In the genomic region with DNA sequence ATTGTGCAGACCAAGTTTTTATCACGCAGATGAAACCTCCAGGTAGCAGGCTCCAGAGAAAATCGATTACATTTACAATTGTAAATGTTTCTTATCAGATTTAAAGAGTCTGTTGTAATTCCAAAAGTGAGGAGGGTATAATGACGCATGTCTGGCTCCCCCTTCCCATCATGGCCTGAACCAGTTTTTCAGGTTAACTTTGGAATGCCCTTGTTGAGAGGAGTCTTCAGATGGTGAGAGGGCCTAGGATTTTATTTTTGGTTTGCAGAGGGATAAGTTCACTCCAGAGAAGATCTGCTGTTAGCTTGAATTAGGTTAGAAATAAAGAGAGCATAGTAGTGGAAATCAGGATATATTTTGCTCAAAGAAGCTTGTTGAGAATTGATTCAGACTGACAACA, we compare ENCODE assay signal across 24 cellular contexts.
DNase-seq lines count a peak whose midpoint lies in the region; ATAC-seq, FAIRE-seq and TF ChIP-seq lines count a peak whose summit lies in the region.
"Had no signal": no experiment of that assay in that cellular context is flagged by ENCODE, and none has a peak within 500 bp of the region (broad histone marks: within the 10 kb centered on the region; RNA-seq: fewer than 3 reads in every experiment).

No MANE protein-coding gene starts in this region.

- H3K79me2 ChIP-seq in GM23338 (replicated peaks; ENCODE audit: insufficient read depth) (no peaks in the 10 kb centered on the region), SU-DHL-6 (ENCODE audit: insufficient read depth, low read length) (no peaks in the 10 kb centered on the region), trophoblast cell (ENCODE audit: control insufficient read depth, insufficient read depth, low read length, poor library complexity) (no peaks in the 10 kb centered on the region)

- peaks cover 14% of the 10 kb centered on the region; the same call in 1 of the 2 replicates for H3K9me3 ChIP-seq in SU-DHL-6 (ENCODE audit: insufficient read depth, low read length)
- no peaks in the 10 kb centered on the region for H3K9me3 ChIP-seq in trophoblast cell (ENCODE audit: insufficient read depth, low read depth, low read length)
- H3K9me3 ChIP-seq in transverse colon = no peaks in the 10 kb centered on the region
- H3K9me3 ChIP-seq: A549, BE2C, HAP-1 had no signal

- no peak for TF ChIP-seq CTCF in GM23338 (conservative IDR thresholded peaks at IDR 0.05; ENCODE audit: low read depth in 2 of 2)
- TF ChIP-seq CTCF in SU-DHL-6 (IDR thresholded peaks at IDR 0.05; ENCODE audit: insufficient read depth, low read length, poor library complexity, severe bottlenecking) = no peak
- no peak for TF ChIP-seq CTCF in transverse colon (IDR thresholded peaks at IDR 0.05)

- intact Hi-C loops in transverse colon (cut with DNase I; ENCODE audit: low total_unique reads) = no loop called here

- H3K18ac ChIP-seq in trophoblast cell (ENCODE audit: low read length) = no peak overlapping the region

- H2AFZ ChIP-seq in GM23338 = no peak overlapping the region
- H2AFZ ChIP-seq in SU-DHL-6 (ENCODE audit: low read depth, low read length, severe bottlenecking) = peak overlapping the region; percentile 6
- H2AFZ ChIP-seq in trophoblast cell (ENCODE audit: insufficient read depth, low read length, poor library complexity) = no peak overlapping the region

- no peaks in the 10 kb centered on the region for H3F3A ChIP-seq in GM23338 (replicated peaks; ENCODE audit: low read depth)
- H3F3A ChIP-seq in SU-DHL-6 (ENCODE audit: insufficient read depth) = no peaks in the 10 kb centered on the region

- H3K9ac ChIP-seq in SU-DHL-6 (ENCODE audit: low read length) = no peak overlapping the region
- H3K9ac ChIP-seq in trophoblast cell (ENCODE audit: low read length) = no peak overlapping the region
- H3K9ac ChIP-seq: BLaER1 treated with 17β-estradiol and CSF1 and Interleukin-3, amounts not matched to agents 10 nM and 100 nM had no signal

- no peaks in the 10 kb centered on the region for H3K36me3 Mint-ChIP-seq in GM23338 (ENCODE audit: low read depth)
- H3K36me3 Mint-ChIP-seq: CD14-positive monocyte had no signal

- no peaks in the 10 kb centered on the region; the same call in 1 of the 3 replicates for H3K4me1 Mint-ChIP-seq in GM23338
- H3K4me1 Mint-ChIP-seq: CD14-positive monocyte had no signal

- H4K20me1 ChIP-seq in GM23338 (replicated peaks; ENCODE audit: insufficient read depth) = no peaks in the 10 kb centered on the region
- no peaks in the 10 kb centered on the region for H4K20me1 ChIP-seq in SU-DHL-6 (ENCODE audit: low read depth, low read length)
- H4K20me1 ChIP-seq: BLaER1 treated with 17β-estradiol and CSF1 and Interleukin-3, amounts not matched to agents 10 nM and 100 nM had no signal

- no peak overlapping the region for H2BK5ac ChIP-seq in trophoblast cell (ENCODE audit: low read depth, low read length, poor library complexity)

- H3K4me2 ChIP-seq in GM23338 (no peak overlapping the region), SU-DHL-6 (ENCODE audit: low read depth, low read length, poor library complexity, severe bottlenecking) (no peak overlapping the region), trophoblast cell (ENCODE audit: low read length) (peak overlapping the region; percentile 36)
- H3K4me2 ChIP-seq: A549; BLaER1 treated with 17β-estradiol and CSF1 and Interleukin-3, amounts not matched to agents 10 nM and 100 nM had no signal

- FAIRE-seq in GM12892 (lab: Jason Lieb, UNC) = no peak
- FAIRE-seq: A549, G401.6, GM12878, GM18507, H54 had no signal

- H3K9me2 ChIP-seq in GM23338 (ENCODE audit: insufficient read depth) = no peaks in the 10 kb centered on the region; the same call in 1 of the 2 replicates
- H3K9me2 ChIP-seq in SU-DHL-6 (replicated peaks; ENCODE audit: insufficient read depth, low read length) = no peaks in the 10 kb centered on the region

- H3K27ac Mint-ChIP-seq in GM23338 = no peak overlapping the region
- H3K27ac Mint-ChIP-seq: CD14-positive monocyte; CD4-positive, alpha-beta T cell had no signal

- no peak overlapping the region for H2BK120ac ChIP-seq in trophoblast cell (ENCODE audit: insufficient read depth, low read length, poor library complexity)

- no peaks in the 10 kb centered on the region for H3K4me1 ChIP-seq in GM23338 (ENCODE audit: insufficient read depth)
- peaks cover 0 to 3% of the 10 kb centered on the region in 2 experiments for H3K4me1 ChIP-seq in trophoblast cell (ENCODE audit: control insufficient read depth in 1 of 2, insufficient read depth in 2 of 2, low read length in 2 of 2)
- no peaks in the 10 kb centered on the region for H3K4me1 ChIP-seq in transverse colon
- H3K4me1 ChIP-seq: A549; BE2C; BLaER1 treated with 17β-estradiol and CSF1 and Interleukin-3, amounts not matched to agents 10 nM and 100 nM; HAP-1 had no signal

- no peak for TF ChIP-seq EP300 in transverse colon (IDR thresholded peaks at IDR 0.05; ENCODE audit: low read depth)

- H4K12ac ChIP-seq in trophoblast cell (ENCODE audit: low read depth, low read length) = no peak overlapping the region

- WGBS in trophoblast cell (ENCODE audit: extremely low coverage, insufficient coverage, insufficient read length) = no CpG with 5 or more reads among the region's 3 CpGs
- WGBS in transverse colon (ENCODE audit: low coverage in 1 of 2), 2 donors = 68 to 80% methylated on average over 3 of the region's 3 CpGs

- H4K8ac ChIP-seq in trophoblast cell (ENCODE audit: low read depth, low read length) = no peak overlapping the region

- in situ Hi-C loops in transverse colon (cut with MboI; ENCODE audit: low pct_ligation_motif_present in 1 of 4, low pct_unique_long_range_greater_than_20kb in 1 of 4, low sequenced_read_pairs in 3 of 4) = no loop called here

- H3K36me3 ChIP-seq in GM23338 (ENCODE audit: insufficient read depth) (no peaks in the 10 kb centered on the region), SU-DHL-6 (ENCODE audit: low read length) (peaks cover 23% of the 10 kb centered on the region), trophoblast cell (ENCODE audit: control insufficient read depth in 1 of 2, insufficient read depth in 2 of 2, low read length in 2 of 2) (no peaks in the 10 kb centered on the region), transverse colon (no peaks in the 10 kb centered on the region)
- H3K36me3 ChIP-seq: BE2C; BLaER1 treated with 17β-estradiol and CSF1 and Interleukin-3, amounts not matched to agents 10 nM and 100 nM; HAP-1 had no signal

- no peak overlapping the region for H2BK12ac ChIP-seq in trophoblast cell (ENCODE audit: low read length)

- no peaks in the 10 kb centered on the region for H3K9me3 Mint-ChIP-seq in GM23338
- H3K9me3 Mint-ChIP-seq: CD4-positive, alpha-beta T cell had no signal

- ATAC-seq in GM23338 = no peak
- ATAC-seq: A549, GM12878 had no signal

- H3K14ac ChIP-seq in trophoblast cell (ENCODE audit: low read length) = no peak overlapping the region

- H3K4me3 Mint-ChIP-seq in GM23338 = no peak overlapping the region
- H3K4me3 Mint-ChIP-seq: CD14-positive monocyte; CD4-positive, alpha-beta T cell; CD8-positive, alpha-beta memory T cell had no signal

- no peak overlapping the region for H4K91ac ChIP-seq in trophoblast cell (ENCODE audit: low read depth, low read length)

- no peaks in the 10 kb centered on the region for H3K27me3 Mint-ChIP-seq in GM23338 (ENCODE audit: insufficient read depth, low read depth, poor library complexity)
- H3K27me3 Mint-ChIP-seq: CD4-positive, alpha-beta T cell had no signal

- no peak overlapping the region for H3K4me3 ChIP-seq in GM23338
- H3K4me3 ChIP-seq in SU-DHL-6 (ENCODE audit: insufficient read depth, low read length, poor library complexity, severe bottlenecking) = no peak overlapping the region
- no peak overlapping the region for H3K4me3 ChIP-seq in trophoblast cell (ENCODE audit: low read depth, low read length)
- H3K4me3 ChIP-seq in transverse colon = no peak overlapping the region
- H3K4me3 ChIP-seq: A549; BLaER1 treated with 17β-estradiol and CSF1 and Interleukin-3, amounts not matched to agents 10 nM and 100 nM; GM12878; HAP-1 had no signal

- H3K27me3 ChIP-seq in GM23338 (ENCODE audit: insufficient read depth) (no peaks in the 10 kb centered on the region), SU-DHL-6 (ENCODE audit: low read length) (no peaks in the 10 kb centered on the region), trophoblast cell (ENCODE audit: insufficient read depth, low read length) (no peaks in the 10 kb centered on the region), transverse colon (no peaks in the 10 kb centered on the region)
- H3K27me3 ChIP-seq: BE2C had no signal

- no peak overlapping the region for H3K23ac ChIP-seq in trophoblast cell (ENCODE audit: low read length)

- H3K4ac ChIP-seq in trophoblast cell (ENCODE audit: low read depth, low read length) = no peak overlapping the region

- H3K27ac ChIP-seq in GM23338 (ENCODE audit: low read depth) = no peak overlapping the region
- no peak overlapping the region for H3K27ac ChIP-seq in SU-DHL-6 (ENCODE audit: low read depth, low read length)
- no peak overlapping the region for H3K27ac ChIP-seq in trophoblast cell (ENCODE audit: low read depth, low read length)
- H3K27ac ChIP-seq in transverse colon = no peak overlapping the region
- H3K27ac ChIP-seq: A549; BLaER1 treated with 17β-estradiol and CSF1 and Interleukin-3, amounts not matched to agents 10 nM and 100 nM had no signal

- DNase-seq in GM23338 (ENCODE audit: low spot score) (peak; percentile 15), islet precursor cell (peak; percentile 57), trophoblast cell (peak; percentile 28 to 55), transverse colon (no peak), amniotic stem cell (lab: John Stamatoyannopoulos, UW) (no peak), GM12892 (ENCODE audit: insufficient read length) (no peak)
- DNase-seq: 8988T; ACHN; AML-193; BE2C; CD4-positive, alpha-beta T cell; CD8-positive, alpha-beta memory T cell; DMS 273 treated with DMSO at 0.1 percent for 48 hours; DND-41; GOT3 had no signal

- TF ChIP-seq POLR2A in transverse colon (IDR thresholded peaks at IDR 0.05) (no peak), GM12892 (IDR thresholded peaks at IDR 0.05; ENCODE audit: low read depth, low read length) (no peak)

- H2AK5ac ChIP-seq in trophoblast cell (ENCODE audit: low read length) = no peak overlapping the region

- H3K79me1 ChIP-seq in trophoblast cell (ENCODE audit: low read length) = no peaks in the 10 kb centered on the region

Comparison
In these comparisons a context has a peak if more than half of its experiments do, and no peak if none do; other contexts are left out.
1. DNase-seq: peak in GM23338 (single experiment), islet precursor cell (single experiment) and trophoblast cell (2 of 2); none in transverse colon (single experiment), amniotic stem cell (single experiment) and GM12892 (single experiment).